ENCODE assay signal across 40 cellular contexts in the genomic region with DNA sequence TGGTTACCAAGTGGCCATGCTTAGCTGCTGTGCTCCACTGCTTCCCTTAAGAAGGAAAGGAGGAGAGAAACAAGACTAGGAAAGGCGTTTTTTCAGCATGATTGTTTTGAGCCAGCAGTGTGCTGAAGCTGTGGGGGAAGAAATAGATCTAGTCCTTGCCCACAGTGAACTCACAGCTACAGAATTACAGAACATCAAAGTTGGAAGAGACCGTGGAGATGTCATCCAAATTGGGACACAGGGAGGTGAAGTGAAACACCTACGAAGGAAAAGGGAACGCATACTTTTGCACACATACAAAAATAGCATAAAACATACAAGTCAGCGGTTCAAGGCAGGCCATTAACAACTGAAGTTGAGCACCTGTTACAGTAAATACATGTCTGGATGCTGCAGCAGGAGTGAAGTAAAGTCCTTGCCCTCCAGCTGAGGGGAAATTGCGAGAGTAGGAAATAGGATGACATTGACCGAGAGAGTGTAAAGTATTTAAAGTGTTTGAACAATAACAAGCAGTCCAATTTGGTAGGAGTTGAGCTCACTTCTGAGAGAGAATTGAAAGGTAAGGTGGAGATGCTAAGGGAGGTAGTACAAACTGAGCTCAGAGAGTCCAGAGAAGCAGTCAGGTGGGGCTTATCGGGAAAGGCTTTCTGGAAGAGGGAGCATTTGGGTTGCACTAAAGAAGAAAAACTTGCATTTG. TPM values are rescaled to one million over a fixed set of nuclear protein-coding genes. Genes with fewer than 3 reads are reported as not detected.
"Had no signal": no experiment of that assay in that cellular context is flagged by ENCODE, and none has a peak within 500 bp of the region (broad histone marks: within the 10 kb centered on the region; RNA-seq: fewer than 3 reads in every experiment).

No MANE protein-coding gene starts in this region.

- H3K4me3 Mint-ChIP-seq: activated CD4-positive, alpha-beta memory T cell treated with anti-CD3 and anti-CD28 coated beads, Interleukin-2, amount 10 ng/mL, durations not matched to agents 7 days and 5 days; activated CD8-positive, alpha-beta memory T cell treated with anti-CD3 and anti-CD28 coated beads, Interleukin-2, amount 10 ng/mL, durations not matched to agents 7 days and 5 days; activated naive CD8-positive, alpha-beta T cell treated with anti-CD3 and anti-CD28 coated beads for 36 hours; activated T-cell treated with anti-CD3 and anti-CD28 coated beads, Interleukin-2, amount 50 U/mL, for 72 hours; activated T-helper 17 cell treated with anti-CD3 and anti-CD28 coated beads, Interleukin-2, amount 50 U/mL, for 72 hours had no signal

- H3K36me3 ChIP-seq: cardiac muscle cell had no signal

- H3K27me3 Mint-ChIP-seq: activated CD8-positive, alpha-beta memory T cell treated with anti-CD3 and anti-CD28 coated beads, Interleukin-2, amount 10 ng/mL, durations not matched to agents 7 days and 5 days; activated naive CD8-positive, alpha-beta T cell treated with anti-CD3 and anti-CD28 coated beads for 36 hours had no signal

- H3K27me3 ChIP-seq: brain microvascular endothelial cell, cardiac muscle cell, MG63, SJCRH30 had no signal

- H3K27ac ChIP-seq: brain microvascular endothelial cell, cardiac muscle cell, SJCRH30, SK-N-MC, WERI-Rb-1 had no signal

- DNase-seq: activated CD4-positive, alpha-beta memory T cell treated with anti-CD3 and anti-CD28 coated beads, Interleukin-2, amount 10 ng/mL, durations not matched to agents 7 days and 5 days; activated CD4-positive, alpha-beta T cell treated with anti-CD3 and anti-CD28 coated beads for 1 hour; activated CD4-positive, alpha-beta T cell treated with anti-CD3 and anti-CD28 coated beads for 48 hours; activated CD4-positive, CD25-positive, alpha-beta regulatory T cell; activated CD8-positive, alpha-beta memory T cell treated with anti-CD3 and anti-CD28 coated beads for 24 hours; activated CD8-positive, alpha-beta memory T cell treated with anti-CD3 and anti-CD28 coated beads, Interleukin-2, amount 10 ng/mL, durations not matched to agents 7 days and 5 days; activated CD8-positive, alpha-beta memory T cell treated with anti-CD3 and anti-CD28 coated beads, Interleukin-2, amount 50 U/mL, for 48 hours; activated effector memory CD4-positive, alpha-beta T cell treated with anti-CD3 and anti-CD28 coated beads, Interleukin-2, amount 50 U/mL, for 16 hours; activated naive CD4-positive, alpha-beta T cell; activated naive CD4-positive, alpha-beta T cell treated with anti-CD3 and anti-CD28 coated beads, Interleukin-2, amount 50 U/mL, for 16 hours; activated naive CD8-positive, alpha-beta T cell treated with anti-CD3 and anti-CD28 coated beads for 36 hours; activated T-cell treated with anti-CD3 and anti-CD28 coated beads, Interleukin-2, amount 50 U/mL, for 72 hours; amniotic stem cell; aorta; brain microvascular endothelial cell; Kasumi-1; KG1; MG63; NCI-H1048; NCI-H1105 treated with DMSO at 0.1 percent for 48 hours; NCI-H1436; NCI-H1694; NCI-H1930; NCI-H2081 treated with DMSO at 0.1 percent for 48 hours; NCI-H226; NCI-H446 treated with DMSO at 0.1 percent for 48 hours; NCI-H524; NCI-H69; NK-92 treated with Interleukin-12 subunit alpha and Interleukin-12 subunit beta, amount 100 ng/mL, for 24 hours; PC-3; Right ventricle myocardium superior; SJCRH30; T1000; WERI-Rb-1 had no signal

- H3K4me3 ChIP-seq: cardiac muscle cell, MG63, SJCRH30, SK-N-MC had no signal

- FAIRE-seq: RCC 7860 had no signal

- ATAC-seq: activated CD8-positive, alpha-beta memory T cell treated with anti-CD3 and anti-CD28 coated beads, Interleukin-2, amount 10 ng/mL, durations not matched to agents 7 days and 5 days; activated T-cell treated with anti-CD3 and anti-CD28 coated beads, Interleukin-2, amount 50 U/mL, for 72 hours; activated T-helper 17 cell treated with anti-CD3 and anti-CD28 coated beads, Interleukin-2, amount 50 U/mL, for 72 hours; PC-3 had no signal

- H3K9me3 ChIP-seq: MG63, SJCRH30 had no signal

- H3K4me1 Mint-ChIP-seq: activated CD4-positive, alpha-beta memory T cell treated with anti-CD3 and anti-CD28 coated beads, Interleukin-2, amount 10 ng/mL, durations not matched to agents 7 days and 5 days; activated CD8-positive, alpha-beta memory T cell treated with anti-CD3 and anti-CD28 coated beads, Interleukin-2, amount 10 ng/mL, durations not matched to agents 7 days and 5 days; activated naive CD8-positive, alpha-beta T cell treated with anti-CD3 and anti-CD28 coated beads for 36 hours; activated T-helper 17 cell treated with anti-CD3 and anti-CD28 coated beads, Interleukin-2, amount 50 U/mL, for 72 hours had no signal

- H3K36me3 Mint-ChIP-seq: activated CD8-positive, alpha-beta memory T cell treated with anti-CD3 and anti-CD28 coated beads, Interleukin-2, amount 10 ng/mL, durations not matched to agents 7 days and 5 days; activated naive CD8-positive, alpha-beta T cell treated with anti-CD3 and anti-CD28 coated beads for 36 hours had no signal

- H3K27ac Mint-ChIP-seq: activated CD4-positive, alpha-beta memory T cell treated with anti-CD3 and anti-CD28 coated beads, Interleukin-2, amount 10 ng/mL, durations not matched to agents 7 days and 5 days; activated CD8-positive, alpha-beta memory T cell treated with anti-CD3 and anti-CD28 coated beads, Interleukin-2, amount 10 ng/mL, durations not matched to agents 7 days and 5 days; activated naive CD8-positive, alpha-beta T cell treated with anti-CD3 and anti-CD28 coated beads for 36 hours; activated T-cell treated with anti-CD3 and anti-CD28 coated beads, Interleukin-2, amount 50 U/mL, for 72 hours; activated T-helper 17 cell treated with anti-CD3 and anti-CD28 coated beads, Interleukin-2, amount 50 U/mL, for 72 hours had no signal

- H3K9me3 Mint-ChIP-seq: activated CD4-positive, alpha-beta memory T cell treated with anti-CD3 and anti-CD28 coated beads, Interleukin-2, amount 10 ng/mL, durations not matched to agents 7 days and 5 days; activated naive CD8-positive, alpha-beta T cell treated with anti-CD3 and anti-CD28 coated beads for 36 hours; activated T-cell treated with anti-CD3 and anti-CD28 coated beads, Interleukin-2, amount 50 U/mL, for 72 hours; activated T-helper 17 cell treated with anti-CD3 and anti-CD28 coated beads, Interleukin-2, amount 50 U/mL, for 72 hours had no signal

RNA-seq across cellular contexts. Expression of gene KIRREL1, which starts 55.1 kb away (rescaled TPM):
- total RNA-seq: activated CD4-positive, alpha-beta memory T cell treated with anti-CD3 and anti-CD28 coated beads, Interleukin-2, amount 10 ng/mL, durations not matched to agents 7 days and 5 days; activated CD8-positive, alpha-beta memory T cell treated with anti-CD3 and anti-CD28 coated beads, Interleukin-2, amount 10 ng/mL, durations not matched to agents 7 days and 5 days; activated T-cell treated with anti-CD3 and anti-CD28 coated beads, Interleukin-2, amount 50 U/mL, for 72 hours; T-helper 1 cell treated with Interleukin-12 subunit alpha and Interleukin-12 subunit beta and Interleukin-4 antibody, amounts not matched to agents 30 ng/mL and 1 ng/mL, for 36 hours; T-helper 2 cell treated with Interferon-gamma antibody and Interleukin-4, amounts not matched to agents 100 ng/mL and 5 ng/mL, for 36 hours had no signal
